In the genomic region with DNA sequence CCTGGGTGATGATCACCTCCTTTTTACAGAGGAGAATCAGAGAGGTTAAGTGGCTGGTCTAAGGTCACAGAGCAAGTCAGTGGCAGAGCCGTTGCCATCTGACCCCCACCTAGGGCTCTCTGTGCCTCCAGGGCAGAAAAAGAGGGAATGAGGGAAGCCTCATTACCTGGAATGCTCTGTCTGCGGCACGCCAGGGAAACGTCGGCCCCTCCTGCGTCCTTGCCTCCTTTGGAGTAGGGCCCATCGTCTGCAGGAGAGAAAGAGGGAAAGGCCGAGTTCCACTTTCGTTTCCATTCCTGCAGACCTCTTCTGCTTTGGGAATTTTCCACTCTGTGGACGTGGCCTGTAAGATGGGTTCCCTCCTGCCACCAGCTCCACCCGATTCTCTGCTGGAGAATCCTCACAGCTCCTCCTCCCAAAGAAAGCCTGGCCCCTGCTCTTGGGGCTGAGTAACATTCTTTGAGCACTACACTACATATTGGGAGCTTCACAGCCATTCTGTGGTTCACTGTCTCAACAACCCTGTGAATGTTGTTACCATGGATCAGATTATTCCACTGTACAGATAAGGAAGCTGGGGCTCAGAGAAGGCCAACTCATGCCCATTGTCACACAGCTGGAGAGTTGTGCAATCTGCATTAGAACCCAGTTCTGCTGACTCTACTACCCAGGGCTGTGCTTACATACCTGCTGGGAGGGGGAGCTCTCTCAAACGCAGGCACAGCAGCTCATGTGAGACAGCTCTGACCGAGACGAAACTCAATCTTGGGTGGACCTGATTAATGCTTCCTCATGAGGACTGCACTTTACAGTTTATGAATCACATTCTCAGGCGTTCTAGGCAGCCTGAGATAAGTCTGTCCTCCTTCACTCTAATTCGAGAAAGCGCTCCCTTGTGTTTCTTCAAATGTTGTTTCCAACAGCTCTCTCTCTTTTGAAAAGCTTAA, we compare ENCODE assay signal across 1 cellular context.
TF ChIP-seq lines count a peak whose summit lies in the region.

No MANE protein-coding gene starts in this region.

TF ChIP-seq in Ishikawa, 13 proteins besides CTCF, POLR2A, EP300 and RAD21 (continued from another document):
- no peak for TF ChIP-seq FOXM1 (IDR thresholded peaks at IDR 0.05; ENCODE audit: borderline replicate concordance, low read depth)
TF ChIP-seq in Ishikawa: peak in this region for 1.
